In the genomic region with DNA sequence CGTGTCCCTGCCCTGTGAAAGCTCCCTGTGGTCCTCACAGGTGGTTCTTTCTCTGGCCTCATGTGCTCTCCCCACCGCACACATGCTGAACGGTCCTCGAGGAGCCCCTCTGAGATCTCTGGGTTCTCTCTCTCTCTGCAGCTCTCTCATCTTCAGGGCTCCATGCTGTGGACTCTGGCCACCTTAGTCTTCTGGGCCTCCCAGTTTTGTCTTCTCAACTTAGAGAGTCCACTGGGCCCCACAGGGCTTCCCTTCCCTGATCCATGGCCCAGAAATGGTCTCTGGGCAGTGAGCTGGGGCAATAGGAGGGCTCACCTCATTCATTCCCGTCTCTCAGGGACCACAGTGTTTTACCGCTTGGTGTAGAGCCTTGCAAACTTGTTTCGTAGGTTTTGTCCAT, we compare ENCODE assay signal across 16 cellular contexts. TPM values are rescaled to one million over a fixed set of nuclear protein-coding genes. Genes with fewer than 3 reads are reported as not detected.
DNase-seq lines count a peak whose midpoint lies in the region; ATAC-seq, FAIRE-seq and TF ChIP-seq lines count a peak whose summit lies in the region.
"Had no signal": no experiment of that assay in that cellular context is flagged by ENCODE, and none has a peak within 500 bp of the region (broad histone marks: within the 10 kb centered on the region; RNA-seq: fewer than 3 reads in every experiment).

No MANE protein-coding gene starts in this region.

- no peak for TF ChIP-seq EP300 in H1 (IDR thresholded peaks at IDR 0.05; ENCODE audit: borderline replicate concordance in 1 of 2, low read depth in 2 of 2, low read length in 2 of 2)

- ATAC-seq in T-cell (replicated peaks in 1 of 4) = no peak
- no peak for ATAC-seq in GM18870 (IDR thresholded peaks at IDR 0.05; ENCODE audit: unreplicated experiment)
- ATAC-seq: sciatic nerve had no signal

- no peak overlapping the region for H3K18ac ChIP-seq in H1 (ENCODE audit: extremely low read depth, low read length)

- H3K36me3 ChIP-seq in H1 (ENCODE audit: control insufficient read depth in 2 of 4, insufficient read depth in 4 of 4, low read length in 3 of 4) = no peaks in the 10 kb centered on the region

- H4K20me1 ChIP-seq in H1 (replicated peaks in 1 of 2; ENCODE audit: control insufficient read depth in 1 of 2, insufficient read depth in 2 of 2, low read length in 2 of 2) = no peaks in the 10 kb centered on the region

- H3K9me3 ChIP-seq in H1 (ENCODE audit: insufficient read depth in 2 of 2, low read depth in 1 of 2, low read length in 1 of 2) = no peaks in the 10 kb centered on the region

- peaks cover 59% of the 10 kb centered on the region for H3K36me3 Mint-ChIP-seq in activated T-cell treated with anti-CD3 and anti-CD28 coated beads, Interleukin-2, amount 50 U/mL, for 24 hours (ENCODE audit: low read depth)
- peaks cover 45% of the 10 kb centered on the region for H3K36me3 Mint-ChIP-seq in T-cell

- H3K4me1 Mint-ChIP-seq in activated T-cell treated with anti-CD3 and anti-CD28 coated beads, Interleukin-2, amount 50 U/mL, for 24 hours (ENCODE audit: low read depth) = peaks cover 90% of the 10 kb centered on the region
- peaks cover 88 to 94% (median 91%) of the 10 kb centered on the region in 3 donors for H3K4me1 Mint-ChIP-seq in T-cell

- 0 out of 2 replicates have a peak overlapping the region, but pooled peaks have one; percentile 50 for H2BK15ac ChIP-seq in H1 (ENCODE audit: low read length)

- no peak overlapping the region for H2BK5ac ChIP-seq in H1 (ENCODE audit: low read depth, low read length)

- H3K27ac ChIP-seq in H1 (ENCODE audit: low read depth, low read length) = no peak overlapping the region

- H3K23ac ChIP-seq in H1 (ENCODE audit: insufficient read length) = no peak overlapping the region

- H3K27me3 ChIP-seq in H1 (replicated peaks in 1 of 4; ENCODE audit: control insufficient read depth in 3 of 4, extremely low read depth in 1 of 4, insufficient read depth in 3 of 4, low read length in 3 of 4) = no peaks in the 10 kb centered on the region; a peak in 1 of 7 replicates

- peak overlapping the region; percentile 93 for H3K27ac Mint-ChIP-seq in activated T-cell treated with anti-CD3 and anti-CD28 coated beads, Interleukin-2, amount 50 U/mL, for 24 hours
- peak overlapping the region; percentile 85 to 89 for H3K27ac Mint-ChIP-seq in T-cell

- TF ChIP-seq POLR2A in H1 (IDR thresholded peaks at IDR 0.05; ENCODE audit: control extremely low read depth in 1 of 2, low read depth in 2 of 2, low read length in 2 of 2) = no peak

- TF ChIP-seq RAD21 in H1 (IDR thresholded peaks at IDR 0.05 in 1 of 2, conservative IDR thresholded peaks at IDR 0.05 in 1 of 2; ENCODE audit: low read depth in 2 of 2, low read length in 2 of 2) = no peak

- no peak overlapping the region for H3K56ac ChIP-seq in H1 (replicated peaks; ENCODE audit: insufficient read length, low read depth, low read length)

- H3K4me2 ChIP-seq in H1 (ENCODE audit: insufficient read depth in 1 of 2, low read depth in 2 of 2, low read length in 2 of 2) = no peak overlapping the region

- no peak for TF ChIP-seq CTCF in H1 (IDR thresholded peaks at IDR 0.05; ENCODE audit: control extremely low read depth in 1 of 3, insufficient read depth in 1 of 3, low read depth in 1 of 3, low read length in 3 of 3)

- no peak overlapping the region for H3K9ac ChIP-seq in H1 (replicated peaks in 1 of 4; ENCODE audit: extremely low read depth in 1 of 4, low read depth in 3 of 4, low read length in 3 of 4)

- H3K4ac ChIP-seq in H1 (replicated peaks; ENCODE audit: insufficient read length, low read depth, low read length) = peak overlapping the region; percentile 57

- H2BK12ac ChIP-seq in H1 (ENCODE audit: low read depth, low read length) = no peak overlapping the region

- 90% methylated on average over 7 of the region's 7 CpGs; no CpG with 5 or more reads in 1 of the 2 experiments for WGBS in H1 (ENCODE audit: extremely low coverage in 1 of 2, insufficient coverage in 1 of 2, insufficient read length in 1 of 2, insufficient replicate concordance in 2 of 2, low coverage in 1 of 2, low lambda C conversion rate in 2 of 2, missing lambda C conversion rate in 1 of 2), 2 experiments

- no peak overlapping the region for H3K14ac ChIP-seq in H1 (ENCODE audit: insufficient read length)

- H3K23me2 ChIP-seq in H1 (ENCODE audit: low read depth, low read length) = no peaks in the 10 kb centered on the region

- no peak for DNase-seq in activated T-cell treated with anti-CD3 and anti-CD28 coated beads, Interleukin-2, amount 50 U/mL, for 24 hours
- no peak for DNase-seq in activated T-cell treated with anti-CD3 and anti-CD28 coated beads, Interleukin-2, amount 50 U/mL, for 1 hour
- peak in 1 of 34 experiments; percentile 12 for DNase-seq in T-cell
- DNase-seq in H1 (ENCODE audit: low read depth in 1 of 2, low spot score in 2 of 2) = peak in 1 of 2 experiments; percentile 22
- DNase-seq in stimulated activated CD8-positive, alpha-beta memory T cell treated with anti-CD3 and anti-CD28 coated beads, Interleukin-4, amount 100 ng/mL, for 48 hours = peak; percentile 20
- DNase-seq in HT-29 (ENCODE audit: low spot score) = no peak
- DNase-seq in GM19238 (ENCODE audit: insufficient read length, low spot score) = no peak
- DNase-seq: DMS 273 treated with DMSO at 0.1 percent for 48 hours; HCEC 1CT; KBM-7; NCI-H1105 treated with DMSO at 0.1 percent for 48 hours; NCI-H345; stimulated activated CD4-positive, alpha-beta T cell treated with anti-CD3 and anti-CD28 coated beads, Interleukin-4, amount 100 ng/mL, for 1 hour had no signal

- peak overlapping the region; percentile 20 for H3K4me3 Mint-ChIP-seq in activated T-cell treated with anti-CD3 and anti-CD28 coated beads, Interleukin-2, amount 50 U/mL, for 24 hours
- peak overlapping the region; percentile 41 to 84 (median 64) for H3K4me3 Mint-ChIP-seq in T-cell

- H4K5ac ChIP-seq in H1 (ENCODE audit: insufficient read length, low read depth, low read length) = no peak overlapping the region

- no peaks in the 10 kb centered on the region for H3K27me3 Mint-ChIP-seq in activated T-cell treated with anti-CD3 and anti-CD28 coated beads, Interleukin-2, amount 50 U/mL, for 24 hours
- no peaks in the 10 kb centered on the region for H3K27me3 Mint-ChIP-seq in T-cell

- CTCF ChIA-PET in T-cell (lab: Charles Lee) (no interaction called here), H1 (lab: Charles Lee; ENCODE audit: partially characterized antibody) (interaction anchor here (0.9 to 1.6 kb wide), 3 partner anchors 11 to 30 kb away, joined by 4 to 12 read pairs (median 6); no protein-coding TSS in a partner anchor)

- no peak for FAIRE-seq in H1 (lab: Jason Lieb, UNC)

- H2AFZ ChIP-seq in H1 (ENCODE audit: low read length) = no peak overlapping the region

- no peak overlapping the region for H2AK5ac ChIP-seq in H1 (ENCODE audit: low read depth, low read length)

- no peak overlapping the region for H3K4me3 ChIP-seq in H1 (ENCODE audit: extremely low read depth in 1 of 4, insufficient read depth in 2 of 4, low read depth in 3 of 4, low read length in 4 of 4)

- POLR2A ChIA-PET in T-cell (lab: Charles Lee) (no interaction called here), H1 (lab: Charles Lee; ENCODE audit: partially characterized antibody) (interaction anchor here (1.0 kb wide), 1 partner anchor 16 kb away, joined by 3 read pairs; no protein-coding TSS in a partner anchor)

- H2BK120ac ChIP-seq in H1 (replicated peaks; ENCODE audit: low read depth, low read length) = no peak overlapping the region

- peak overlapping the region; percentile 5 for H4K91ac ChIP-seq in H1 (replicated peaks; ENCODE audit: insufficient read length, low read length)

- H4K8ac ChIP-seq in H1 (ENCODE audit: extremely low read depth, insufficient read depth, low read length) = no peak overlapping the region

- peak overlapping the region; percentile 83; the same call in 1 of the 2 replicates for H2BK20ac ChIP-seq in H1 (ENCODE audit: low read length)

- H3K79me2 ChIP-seq in H1 (ENCODE audit: control insufficient read depth in 1 of 2, insufficient read depth in 2 of 2, low read length in 2 of 2) = no peaks in the 10 kb centered on the region

- peaks cover 16 to 38% (median 21%) of the 10 kb centered on the region in 4 experiments for H3K4me1 ChIP-seq in H1 (replicated peaks in 1 of 4; ENCODE audit: control insufficient read depth in 3 of 4, insufficient read depth in 4 of 4, low read length in 3 of 4)

- H3K79me1 ChIP-seq in H1 (ENCODE audit: low read depth, low read length) = no peaks in the 10 kb centered on the region; the same call in 1 of the 2 replicates

- H3K9me3 Mint-ChIP-seq in activated T-cell treated with anti-CD3 and anti-CD28 coated beads, Interleukin-2, amount 50 U/mL, for 24 hours = no peaks in the 10 kb centered on the region
- H3K9me3 Mint-ChIP-seq in T-cell = no peaks in the 10 kb centered on the region

TF ChIP-seq in H1, 55 proteins besides CTCF, POLR2A, EP300 and RAD21:
- TF ChIP-seq, protein P1, sequence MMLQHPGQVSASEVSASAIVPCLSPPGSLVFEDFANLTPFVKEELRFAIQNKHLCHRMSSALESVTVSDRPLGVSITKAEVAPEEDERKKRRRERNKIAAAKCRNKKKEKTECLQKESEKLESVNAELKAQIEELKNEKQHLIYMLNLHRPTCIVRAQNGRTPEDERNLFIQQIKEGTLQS (IDR thresholded peaks at IDR 0.05; ENCODE audit: insufficient read depth, low read depth, low read length) = no peak
- TF ChIP-seq TBP (IDR thresholded peaks at IDR 0.05; ENCODE audit: low read depth, low read length) = no peak
- no peak for TF ChIP-seq CEBPB (IDR thresholded peaks at IDR 0.05; ENCODE audit: low read depth, low read length)
- TF ChIP-seq NANOG (IDR thresholded peaks at IDR 0.05; ENCODE audit: insufficient read depth, low read depth, low read length, poor library complexity, severe bottlenecking) = no peak
- no peak for TF ChIP-seq EZH2 (IDR thresholded peaks at IDR 0.05; ENCODE audit: low read depth, low read length, severe bottlenecking)
- TF ChIP-seq, protein P2, sequence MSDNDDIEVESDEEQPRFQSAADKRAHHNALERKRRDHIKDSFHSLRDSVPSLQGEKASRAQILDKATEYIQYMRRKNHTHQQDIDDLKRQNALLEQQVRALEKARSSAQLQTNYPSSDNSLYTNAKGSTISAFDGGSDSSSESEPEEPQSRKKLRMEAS (IDR thresholded peaks at IDR 0.05) = no peak

RNA-seq across cellular contexts. Expression of a gene that starts 26.4 kb away (rescaled TPM):
- 100 to 1,000 TPM; 188 to 349 (median 293) TPM for total RNA-seq in T-cell
- total RNA-seq in H1 (2021; fragmentation: NEBNext Ultra II Directional; extraction: Animal tissue kit (Norgen Biotek cat#: 25700)) = 1.4 and 1.9 TPM in 2 replicates
- polyA plus RNA-seq in H1 (2011; rRNA removed) = 1.4 and 2.3 TPM in 2 replicates
- 2.0 TPM for polyA plus RNA-seq in H1 (2011; cell fraction: cytosol; rRNA removed)
- 3.2 TPM for polyA plus RNA-seq in H1 (2011; cell fraction: nucleus; rRNA removed)
- 0.73 to 1.6 TPM (median 1.2 TPM) in 4 replicates for polyA plus RNA-seq in H1 (2012, experiment 1 of 2)
- 1.0 TPM for polyA plus RNA-seq in H1 (2012, experiment 2 of 2)
- polyA plus RNA-seq in H1 (2013, experiment 1 of 2) = 0.51 TPM
- 0.53 TPM for polyA plus RNA-seq in H1 (2013, experiment 2 of 2)
- polyA minus RNA-seq in H1 (2011; rRNA and poly(A)+ RNA removed) = 1.4 and 1.6 TPM in 2 replicates
- 2.0 TPM for polyA minus RNA-seq in H1 (2011; cell fraction: cytosol; rRNA and poly(A)+ RNA removed)
- polyA minus RNA-seq in H1 (2011; cell fraction: nucleus; rRNA and poly(A)+ RNA removed) = 1.4 TPM
- 12.8 and 14.7 TPM in 2 replicates for total RNA-seq in HT-29 (2014; rRNA removed; shearing (Covaris generic))
- total RNA-seq: dermis microvascular lymphatic vessel endothelial cell had no signal

Comparison
In these comparisons a context has a peak if more than half of its experiments do, and no peak if none do; other contexts are left out.
1. RNA of a gene that starts 26.4 kb away (total RNA-seq): 188 to 349 TPM in T-cell; 12.8 to 14.7 TPM in HT-29 and 1.4 to 1.9 TPM in H1; every median in the first group is over 10 times any median in the second.